8 cellular contexts compared by ENCODE assay signal in genomic region chrX:129318375-129318774, GRCh38.
DNase-seq lines count a peak whose midpoint lies in the region; ATAC-seq and TF ChIP-seq lines count a peak whose summit lies in the region.

No MANE protein-coding gene starts in this region.

- DNase-seq in Ammon's horn (ENCODE audit: low spot score) = peak; percentile 2
- DNase-seq in RKO (ENCODE audit: low spot score) = peak; percentile 54
- peak; percentile 2 for DNase-seq in hepatic stellate cell (ENCODE audit: low spot score)
- no peak for DNase-seq in MG63

- no peaks in the 10 kb centered on the region for H3K9me3 ChIP-seq in MG63

- peak; percentile 28 for TF ChIP-seq CTCF in GM12873 (IDR thresholded peaks at IDR 0.05; ENCODE audit: insufficient read depth, low read depth, low read length, missing control alignments)

- H3K27me3 ChIP-seq in MG63 = no peaks in the 10 kb centered on the region

- H3K4me3 ChIP-seq in MG63 = no peak overlapping the region

- H3K36me3 ChIP-seq in MG63 = no peaks in the 10 kb centered on the region

- ATAC-seq in GM19452 (IDR thresholded peaks at IDR 0.05; ENCODE audit: unreplicated experiment) (no peak), HG03432 (IDR thresholded peaks at IDR 0.05; ENCODE audit: unreplicated experiment) (no peak), GM18502 (IDR thresholded peaks at IDR 0.05; ENCODE audit: poor library complexity, unreplicated experiment) (no peak)
